38 cellular contexts compared by ENCODE assay signal in the genomic region with DNA sequence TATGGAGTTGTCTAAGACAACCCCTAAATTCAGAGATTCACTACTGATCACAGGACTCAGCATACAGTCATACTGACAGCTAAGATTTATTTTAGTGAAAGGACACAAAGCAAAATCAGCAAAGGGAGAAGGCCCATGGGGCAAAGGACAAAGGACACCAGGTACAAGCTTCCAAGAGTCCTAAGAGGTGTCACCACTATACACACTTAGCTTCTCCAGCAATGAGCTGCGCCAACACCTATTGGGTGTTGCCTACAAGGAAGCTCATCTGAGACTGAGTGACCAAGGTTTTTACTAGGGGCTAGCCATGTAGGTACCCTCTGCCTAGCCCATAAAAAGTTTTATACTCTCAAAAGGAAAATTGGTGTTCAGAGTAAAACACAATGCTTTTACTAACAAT. TPM values are rescaled to one million over a fixed set of nuclear protein-coding genes. Genes with fewer than 3 reads are reported as not detected.
"Had no signal": no experiment of that assay in that cellular context is flagged by ENCODE, and none has a peak within 500 bp of the region (broad histone marks: within the 10 kb centered on the region; RNA-seq: fewer than 3 reads in every experiment).

No MANE protein-coding gene starts in this region.

- H3K36me3 ChIP-seq: adrenal gland, ascending aorta, brain microvascular endothelial cell, breast epithelium, cardiac muscle cell had no signal

- ATAC-seq: activated naive CD4-positive, alpha-beta T cell treated with anti-CD3 and anti-CD28 coated beads, Interleukin-2, amount 50 U/mL, for 72 hours; activated naive CD8-positive, alpha-beta T cell treated with anti-CD3 and anti-CD28 coated beads, Interleukin-2, amount 50 U/mL, for 24 hours; activated T-cell treated with anti-CD3 and anti-CD28 coated beads, Interleukin-2, amount 50 U/mL, for 4 hours; activated T-cell treated with anti-CD3 and anti-CD28 coated beads, Interleukin-2, amount 50 U/mL, for 72 hours; activated T-helper 17 cell treated with anti-CD3 and anti-CD28 coated beads, Interleukin-2, amount 50 U/mL, for 72 hours; body of pancreas had no signal

- H3K4me3 ChIP-seq: adrenal gland, ascending aorta, body of pancreas, breast epithelium, cardiac muscle cell had no signal

- H3K4me1 ChIP-seq: adrenal gland, ascending aorta, body of pancreas, breast epithelium had no signal

- H3K27ac ChIP-seq: adrenal gland, ascending aorta, body of pancreas, brain microvascular endothelial cell, breast epithelium, cardiac muscle cell had no signal

- DNase-seq: activated effector memory CD4-positive, alpha-beta T cell treated with anti-CD3 and anti-CD28 coated beads, Interleukin-2, amount 50 U/mL, for 16 hours; activated effector memory CD4-positive, alpha-beta T cell treated with Interleukin-2 at 50 U/mL for 16 hours; activated gamma-delta T cell; activated gamma-delta T cell treated with Interleukin-2 at 50 U/mL for 16 hours; activated naive CD4-positive, alpha-beta T cell; activated naive CD4-positive, alpha-beta T cell treated with anti-CD3 and anti-CD28 coated beads for 36 hours; activated naive CD4-positive, alpha-beta T cell treated with anti-CD3 and anti-CD28 coated beads, Interleukin-2, amount 10 ng/mL, durations not matched to agents 7 days and 5 days; activated naive CD4-positive, alpha-beta T cell treated with anti-CD3 and anti-CD28 coated beads, Interleukin-2, amount 50 U/mL, for 16 hours; activated naive CD4-positive, alpha-beta T cell treated with Interleukin-2 at 50 U/mL for 16 hours; activated naive CD8-positive, alpha-beta T cell treated with anti-CD3 and anti-CD28 coated beads for 36 hours; activated naive CD8-positive, alpha-beta T cell treated with anti-CD3 and anti-CD28 coated beads, Interleukin-2, amount 10 ng/mL, durations not matched to agents 7 days and 5 days; activated naive CD8-positive, alpha-beta T cell treated with anti-CD3 and anti-CD28 coated beads, Interleukin-2, amount 50 U/mL, for 24 hours; activated T-cell treated with anti-CD3 and anti-CD28 coated beads for 4 hours; activated T-cell treated with anti-CD3 and anti-CD28 coated beads, Interleukin-2, amount 50 U/mL, for 1 hour; activated T-cell treated with anti-CD3 and anti-CD28 coated beads, Interleukin-2, amount 50 U/mL, for 24 hours; activated T-cell treated with anti-CD3 and anti-CD28 coated beads, Interleukin-2, amount 50 U/mL, for 4 hours; activated T-cell treated with anti-CD3 and anti-CD28 coated beads, Interleukin-2, amount 50 U/mL, for 48 hours; activated T-cell treated with anti-CD3 and anti-CD28 coated beads, Interleukin-2, amount 50 U/mL, for 72 hours; adrenal gland; amniotic stem cell; amygdala; anterior cingulate cortex; aorta; body of pancreas; brain microvascular endothelial cell; caudate nucleus; central memory CD4-positive, alpha-beta T cell; cerebellar nuclear complex had no signal

- H3K9me3 ChIP-seq: adrenal gland, ascending aorta, body of pancreas, breast epithelium had no signal

- H3K27me3 ChIP-seq: adrenal gland, ascending aorta, body of pancreas, brain microvascular endothelial cell, cardiac muscle cell had no signal

RNA-seq across cellular contexts. Expression of gene PABPC1L2A, which starts 55.4 kb away (rescaled TPM):
- total RNA-seq: activated naive CD4-positive, alpha-beta T cell treated with anti-CD3 and anti-CD28 coated beads for 36 hours; activated naive CD4-positive, alpha-beta T cell treated with anti-CD3 and anti-CD28 coated beads, Interleukin-2, amount 50 U/mL, for 72 hours; activated naive CD8-positive, alpha-beta T cell treated with anti-CD3 and anti-CD28 coated beads for 36 hours; activated naive CD8-positive, alpha-beta T cell treated with anti-CD3 and anti-CD28 coated beads, Interleukin-2, amount 10 ng/mL, durations not matched to agents 7 days and 5 days; activated T-cell treated with anti-CD3 and anti-CD28 coated beads, Interleukin-2, amount 50 U/mL, for 4 hours; activated T-cell treated with anti-CD3 and anti-CD28 coated beads, Interleukin-2, amount 50 U/mL, for 72 hours; activated T-helper 1 cell treated with anti-CD3 and anti-CD28 coated beads, Interleukin-12 subunit alpha, Interleukin-12 subunit beta, Interleukin-2, Interleukin-4 antibody, amounts not matched to agents 30 ng/mL and 10 ng/mL and 1 ng/mL, durations not matched to agents 14 hours and 24 hours and 36 hours; activated T-helper 17 cell treated with anti-CD3 and anti-CD28 coated beads, Interleukin-2, amount 50 U/mL, for 72 hours; activated T-helper 2 cell treated with anti-CD3 and anti-CD28 coated beads, Interferon-gamma antibody, Interleukin-2, Interleukin-4, amounts not matched to agents 10 μg/mL and 5 μg/mL and 100 μg/mL, durations not matched to agents 14 hours and 24 hours and 36 hours; aorta; ascending aorta; body of pancreas; breast epithelium; bronchial epithelial cell; cardiac muscle cell; cardiac septum had no signal
- polyA plus RNA-seq: adipose tissue, aorta, cardiac muscle cell had no signal
